ENCODE assay signal across 24 cellular contexts in the genomic region with DNA sequence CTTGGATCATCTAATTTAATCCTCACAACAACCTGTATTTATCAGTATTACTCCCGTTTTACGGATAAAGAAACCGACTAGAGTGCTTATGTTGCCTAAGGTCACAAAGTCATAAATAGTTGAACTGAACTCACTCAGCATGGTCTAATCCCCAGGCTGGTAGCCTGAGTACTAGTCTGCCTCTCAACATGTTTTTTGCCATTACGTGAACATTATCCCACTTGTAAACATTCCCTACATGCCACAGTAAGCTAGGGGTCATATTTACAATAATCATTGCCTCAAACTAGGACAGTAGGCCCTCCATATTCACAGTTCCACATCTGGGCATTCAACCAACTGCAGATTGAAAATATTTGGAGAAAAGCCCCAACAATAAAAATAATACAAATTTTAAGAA.
"Had no signal": no experiment of that assay in that cellular context is flagged by ENCODE, and none has a peak within 500 bp of the region (broad histone marks: within the 10 kb centered on the region; RNA-seq: fewer than 3 reads in every experiment).

No MANE protein-coding gene starts in this region.

- H3K36me3 Mint-ChIP-seq: natural killer cell treated with Interleukin-12 subunit alpha and Interleukin-12 subunit beta and Interleukin-15 and Interleukin-18, amount 100 ng/mL, for 72 hours had no signal

- H3K4me3 ChIP-seq: left ventricle myocardium inferior, lung, ovary, right atrium auricular region, suprapubic skin, thoracic aorta, tibial artery, upper lobe of left lung, vagina had no signal

- H3K4me1 ChIP-seq: left ventricle myocardium inferior, right atrium auricular region, suprapubic skin, tibial artery, upper lobe of left lung, vagina had no signal

- H3K27ac Mint-ChIP-seq: immature natural killer cell; mesothelial cell of epicardium; naive B cell; natural killer cell treated with Interleukin-12 subunit alpha and Interleukin-12 subunit beta and Interleukin-15 and Interleukin-18, amount 100 ng/mL, for 72 hours; progenitor cell of endocrine pancreas; stimulated activated memory B cell treated with anti-CD40 and anti-IgM and Interleukin-4, amounts not matched to agents 10 μg/mL and 1 μg/mL and 100 μg/mL, for 72 hours had no signal

- H3K4me3 Mint-ChIP-seq: immature natural killer cell; mesothelial cell of epicardium; naive B cell; natural killer cell treated with Interleukin-12 subunit alpha and Interleukin-12 subunit beta and Interleukin-15 and Interleukin-18, amount 100 ng/mL, for 72 hours; stimulated activated memory B cell treated with anti-CD40 and anti-IgM and Interleukin-4, amounts not matched to agents 10 μg/mL and 1 μg/mL and 100 μg/mL, for 72 hours had no signal

- H3K27me3 Mint-ChIP-seq: naive B cell; natural killer cell treated with Interleukin-12 subunit alpha and Interleukin-12 subunit beta and Interleukin-15 and Interleukin-18, amount 100 ng/mL, for 72 hours; progenitor cell of endocrine pancreas; stimulated activated memory B cell treated with anti-CD40 and anti-IgM and Interleukin-4, amounts not matched to agents 10 μg/mL and 1 μg/mL and 100 μg/mL, for 72 hours had no signal

- H3K36me3 ChIP-seq: ovary, thoracic aorta had no signal

- H3K9me3 ChIP-seq: left ventricle myocardium inferior, ovary, right atrium auricular region, suprapubic skin, thoracic aorta, tibial artery, upper lobe of left lung, vagina had no signal

- H3K27ac ChIP-seq: left ventricle myocardium inferior, ovary, right atrium auricular region, suprapubic skin, thoracic aorta, tibial artery, upper lobe of left lung, vagina had no signal

- DNase-seq: hippocampal formation; immature natural killer cell; islet precursor cell; left ventricle myocardium inferior; mesendoderm; naive B cell; ovary; small intestine; stimulated activated CD4-positive, alpha-beta T cell treated with anti-CD3 and anti-CD28 coated beads, Interleukin-1b, Interleukin-23, amount 100 ng/mL, for 48 hours; stimulated activated CD4-positive, alpha-beta T cell treated with anti-CD3 and anti-CD28 coated beads, Interleukin-2, amount 100 ng/mL, for 48 hours; stimulated activated CD4-positive, alpha-beta T cell treated with anti-CD3 and anti-CD28 coated beads, Interleukin-4, amount 100 ng/mL, for 4 hours; stimulated activated CD8-positive, alpha-beta memory T cell treated with anti-CD3 and anti-CD28 coated beads, Interleukin-4, amount 100 ng/mL, for 48 hours; stimulated activated naive CD8-positive, alpha-beta T cell treated with anti-CD3 and anti-CD28 coated beads, Interleukin-15, Interleukin-2, amounts not matched to agents 100 U/mL and 50 U/mL, for 24 hours; tibial artery; upper lobe of left lung had no signal

- H3K27me3 ChIP-seq: ovary, right atrium auricular region, suprapubic skin, tibial artery, upper lobe of left lung, vagina had no signal

- FAIRE-seq: small intestine had no signal

- H3K9me3 Mint-ChIP-seq: immature natural killer cell; naive B cell; natural killer cell treated with Interleukin-12 subunit alpha and Interleukin-12 subunit beta and Interleukin-15 and Interleukin-18, amount 100 ng/mL, for 72 hours; stimulated activated memory B cell treated with anti-CD40 and anti-IgM and Interleukin-4, amounts not matched to agents 10 μg/mL and 1 μg/mL and 100 μg/mL, for 72 hours had no signal
